8 cellular contexts compared by ENCODE assay signal in the genomic region with DNA sequence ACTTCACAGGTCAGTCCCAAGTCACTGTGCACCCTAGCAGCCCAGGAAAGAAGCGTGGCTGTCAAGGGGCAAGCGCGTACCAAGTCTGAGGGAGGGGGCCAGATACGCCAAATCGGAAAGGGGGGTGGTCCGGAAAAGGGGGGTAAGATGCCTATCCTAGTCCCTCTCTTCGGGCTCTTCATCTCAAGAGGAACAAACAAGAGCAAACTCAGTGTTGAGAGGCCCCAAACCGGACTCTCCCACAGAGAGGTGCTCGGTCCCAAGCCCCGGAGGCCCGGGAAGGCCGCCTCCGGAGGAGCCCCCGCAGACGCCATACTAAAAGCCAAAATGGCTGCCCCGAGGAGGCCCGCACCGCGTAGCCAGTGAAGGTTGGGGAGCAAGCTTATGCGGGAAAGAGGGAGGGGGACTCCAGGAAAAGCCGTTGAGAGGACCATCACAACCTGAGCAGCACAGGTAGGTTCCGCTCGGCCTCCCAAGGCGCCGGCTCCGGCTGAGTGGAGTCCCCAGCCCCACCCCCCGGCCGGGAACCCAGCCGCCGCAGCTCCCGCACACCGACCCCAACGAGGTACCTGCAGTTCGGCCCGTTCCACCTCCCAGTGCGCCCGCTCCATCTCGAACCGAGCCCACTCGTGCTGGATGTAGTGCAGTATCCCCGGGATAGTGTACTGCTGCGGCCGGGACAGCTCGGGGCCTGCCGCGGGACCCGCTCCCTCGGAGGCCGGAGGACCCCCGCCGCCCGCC. TPM values are rescaled to one million over a fixed set of nuclear protein-coding genes. Genes with fewer than 3 reads are reported as not detected.
DNase-seq lines count a peak whose midpoint lies in the region; ATAC-seq, FAIRE-seq and TF ChIP-seq lines count a peak whose summit lies in the region.

A gene with protein sequence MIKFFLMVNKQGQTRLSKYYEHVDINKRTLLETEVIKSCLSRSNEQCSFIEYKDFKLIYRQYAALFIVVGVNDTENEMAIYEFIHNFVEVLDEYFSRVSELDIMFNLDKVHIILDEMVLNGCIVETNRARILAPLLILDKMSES (plus strand): TSS at position 315 of the 741 bp plus-strand sequence. CDS start 40,548 bp downstream, outside the sequence.

- no peaks in the 10 kb centered on the region for H3K36me3 ChIP-seq in endothelial cell of umbilical vein (ENCODE audit: control insufficient read depth in 2 of 2, extremely low read depth in 1 of 2, insufficient read depth in 2 of 2, low read length in 2 of 2)

- H3K4me3 ChIP-seq in endothelial cell of umbilical vein (replicated peaks in 1 of 3; ENCODE audit: insufficient read depth in 1 of 3, low read depth in 1 of 3, low read length in 3 of 3): peak within 1 kb of the TSS; percentile 89 to 99 (median 96)

- no peaks in the 10 kb centered on the region for H3K27me3 ChIP-seq in endothelial cell of umbilical vein (ENCODE audit: control insufficient read depth in 2 of 2, insufficient read depth in 2 of 2, low read length in 2 of 2)

- intact Hi-C loops in endothelial cell of umbilical vein (cut with micrococcal nuclease): loop anchor here (1.0 to 5.0 kb wide), 4 partner anchors 13 to 182 kb away; a partner anchor contains a TSS

- peak within 1 kb of the TSS; percentile 92 for H3K9ac ChIP-seq in endothelial cell of umbilical vein (replicated peaks; ENCODE audit: extremely low read depth, insufficient read depth, low read length)

- ATAC-seq in HG02759 (IDR thresholded peaks at IDR 0.05; ENCODE audit: unreplicated experiment) (peak; percentile 15), HG02623 (IDR thresholded peaks at IDR 0.05; ENCODE audit: unreplicated experiment) (no peak)

- H3K27ac ChIP-seq in endothelial cell of umbilical vein (ENCODE audit: insufficient read depth, low read depth, low read length): peak within 1 kb of the TSS; percentile 95

- peak within 1 kb of the TSS; percentile 99 for H3K4me2 ChIP-seq in endothelial cell of umbilical vein (ENCODE audit: insufficient read depth, low read length)

- no peaks in the 10 kb centered on the region for H3K9me3 ChIP-seq in endothelial cell of umbilical vein (replicated peaks; ENCODE audit: control insufficient read depth, insufficient read depth, low read length)

- DNase-seq in GM10248 (ENCODE audit: extremely low spot score) (peak; percentile 39), NCI-H748 treated with DMSO at 0.1 percent for 48 hours (lab: John Stamatoyannopoulos, UW) (peak; percentile 4), endothelial cell of umbilical vein (ENCODE audit: low read depth, low spot score) (peak; percentile 37), mucosa of gallbladder (ENCODE audit: low spot score) (peak; percentile 23)
- peak; percentile 80 for DNase-seq in activated CD8-positive, alpha-beta memory T cell treated with anti-CD3 and anti-CD28 coated beads, Interleukin-2, amount 50 U/mL, for 48 hours
- peak; percentile 66 for DNase-seq in stimulated activated CD8-positive, alpha-beta memory T cell treated with anti-CD3 and anti-CD28 coated beads, Interleukin-4, amount 100 ng/mL, for 48 hours

- FAIRE-seq in endothelial cell of umbilical vein (lab: Jason Lieb, UNC): no peak

- H4K20me1 ChIP-seq in endothelial cell of umbilical vein (replicated peaks; ENCODE audit: control insufficient read depth, extremely low read depth, insufficient read depth, low read length): peaks cover 8% of the 10 kb centered on the region

- H3K4me1 ChIP-seq in endothelial cell of umbilical vein (ENCODE audit: control insufficient read depth, extremely low read depth, insufficient read depth, low read length): peaks cover 21% of the 10 kb centered on the region

- dilution Hi-C loops in endothelial cell of umbilical vein (cut with MboI; ENCODE audit: extremely low pct_ligation_motif_present, low sequenced_read_pairs): no loop called here

- H3K79me2 ChIP-seq in endothelial cell of umbilical vein (ENCODE audit: control insufficient read depth, insufficient read depth, low read length): peaks cover 55% of the 10 kb centered on the region

- no TSS peak for BruUV-seq in endothelial cell of umbilical vein (replicated peaks; lab: Mats Ljungman, UMichigan)

- CTCF ChIA-PET in GM10248 (lab: Yijun Ruan, JAX) (interaction anchor here (1.1 to 1.4 kb wide), 3 partner anchors 10 to 16 kb away, joined by 3 to 5 read pairs (median 4); no protein-coding TSS in a partner anchor), endothelial cell of umbilical vein (lab: Charles Lee) (interaction anchor here (1.4 to 3.1 kb wide), 4 partner anchors 13 to 57 kb away, joined by 4 to 21 read pairs (median 7); no protein-coding TSS in a partner anchor)

- no peak for TF ChIP-seq CTCF in GM10248 (IDR thresholded peaks at IDR 0.05; ENCODE audit: control extremely low read depth, extremely low read depth, low read depth, missing control alignments)
- no peak for TF ChIP-seq CTCF in endothelial cell of umbilical vein (IDR thresholded peaks at IDR 0.05; ENCODE audit: extremely low read depth in 1 of 2, insufficient read depth in 1 of 2, low read depth in 1 of 2, low read length in 2 of 2)

- POLR2A ChIA-PET in GM10248 (lab: Yijun Ruan, JAX): interaction anchor here (1.0 to 1.5 kb wide), 3 partner anchors 13 to 176 kb away, joined by 3 to 4 read pairs (median 3); no protein-coding TSS in a partner anchor
- POLR2A ChIA-PET in endothelial cell of umbilical vein (lab: Charles Lee): interaction anchor here (1.2 to 1.6 kb wide), 3 partner anchors 13 to 183 kb away, joined by 5 to 26 read pairs (median 8); no protein-coding TSS in a partner anchor

- no peak for TF ChIP-seq POLR2A in endothelial cell of umbilical vein (IDR thresholded peaks at IDR 0.05; ENCODE audit: low read depth, low read length)

- no peaks in the 10 kb centered on the region for H3K9me1 ChIP-seq in endothelial cell of umbilical vein (replicated peaks; ENCODE audit: control insufficient read depth, extremely low read depth, insufficient read depth, low read length)

- peak within 1 kb of the TSS; percentile 87 for H2AFZ ChIP-seq in endothelial cell of umbilical vein (ENCODE audit: low read depth, low read length)

TF ChIP-seq in endothelial cell of umbilical vein, 7 proteins besides CTCF, POLR2A, EP300 and RAD21:
- no peak for TF ChIP-seq POLR2AphosphoS5 (IDR thresholded peaks at IDR 0.05; ENCODE audit: insufficient read depth, low read depth, low read length)
- TF ChIP-seq JUN (IDR thresholded peaks at IDR 0.05; ENCODE audit: borderline replicate concordance, insufficient read depth, insufficient read length, low read depth): no peak
- no peak for TF ChIP-seq FOS (IDR thresholded peaks at IDR 0.05; ENCODE audit: borderline replicate concordance, insufficient read depth, low read length)
- TF ChIP-seq MYC (IDR thresholded peaks at IDR 0.05; ENCODE audit: low read depth, low read length): no peak
- no peak for TF ChIP-seq GATA2 (IDR thresholded peaks at IDR 0.05; ENCODE audit: insufficient read depth, insufficient read length, low read depth, low read length)
- TF ChIP-seq EZH2 (IDR thresholded peaks at IDR 0.05; ENCODE audit: borderline replicate concordance, low read depth, low read length, severe bottlenecking): no peak
- TF ChIP-seq, protein P1, sequence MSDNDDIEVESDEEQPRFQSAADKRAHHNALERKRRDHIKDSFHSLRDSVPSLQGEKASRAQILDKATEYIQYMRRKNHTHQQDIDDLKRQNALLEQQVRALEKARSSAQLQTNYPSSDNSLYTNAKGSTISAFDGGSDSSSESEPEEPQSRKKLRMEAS (IDR thresholded peaks at IDR 0.05; ENCODE audit: insufficient read depth, insufficient read length): no peak

RNA-seq across cellular contexts. Expression of the gene that starts here (rescaled TPM):
- 7.2 TPM in 2 replicates for total RNA-seq in endothelial cell of umbilical vein
- polyA plus RNA-seq in endothelial cell of umbilical vein: 1.9 and 2.8 TPM in 2 replicates
- 3.9 and 4.5 TPM in 2 replicates for polyA plus RNA-seq in endothelial cell of umbilical vein (2011; cell fraction: cytosol; rRNA removed)
- 4.1 and 6.1 TPM in 2 replicates for polyA plus RNA-seq in endothelial cell of umbilical vein (2011; cell fraction: nucleus; rRNA removed)
- polyA plus RNA-seq in endothelial cell of umbilical vein (2012): 3.4 and 4.4 TPM in 2 replicates
- 5.1 and 6.7 TPM in 2 replicates for polyA minus RNA-seq in endothelial cell of umbilical vein
- 4.7 TPM for polyA minus RNA-seq in endothelial cell of umbilical vein (2011; cell fraction: cytosol; rRNA and poly(A)+ RNA removed)
- 5.0 and 7.1 TPM in 2 replicates for polyA minus RNA-seq in endothelial cell of umbilical vein (2011; cell fraction: nucleus; rRNA and poly(A)+ RNA removed)
- total RNA-seq in mucosa of gallbladder: 7.5 TPM

Comparison
In these comparisons a context has a peak if more than half of its experiments do, and no peak if none do; other contexts are left out.
1. DNase-seq: peak in every context shown above with its lines; median percentile 80 in activated CD8-positive, alpha-beta memory T cell treated with anti-CD3 and anti-CD28 coated beads, Interleukin-2, amount 50 U/mL, for 48 hours; 66 in stimulated activated CD8-positive, alpha-beta memory T cell treated with anti-CD3 and anti-CD28 coated beads, Interleukin-4, amount 100 ng/mL, for 48 hours; 39 in GM10248; 37 in endothelial cell of umbilical vein; 23 in mucosa of gallbladder; 4 in NCI-H748 treated with DMSO at 0.1 percent for 48 hours.